ENCODE assay signal across 10 cellular contexts in genomic region chr6:125611573-125612399, GRCh38.
DNase-seq lines count a peak whose midpoint lies in the region; ATAC-seq, FAIRE-seq and TF ChIP-seq lines count a peak whose summit lies in the region.
"Had no signal": no experiment of that assay in that cellular context is flagged by ENCODE, and none has a peak within 500 bp of the region (broad histone marks: within the 10 kb centered on the region; RNA-seq: fewer than 3 reads in every experiment).

No MANE protein-coding gene starts in this region.

- no peak for FAIRE-seq in HepG2 (lab: Jason Lieb, UNC)

- no peaks in the 10 kb centered on the region for H3K79me1 ChIP-seq in mesendoderm (ENCODE audit: low read length)

- in situ Hi-C loops in HepG2 (cut with HindIII; ENCODE audit: extremely low pct_ligation_motif_present, low pct_unique_long_range_greater_than_20kb) = no loop called here

- no peak overlapping the region for H4K5ac ChIP-seq in mesendoderm (ENCODE audit: low read length)

- no peaks in the 10 kb centered on the region for H3K36me3 ChIP-seq in HepG2 (replicated peaks in 1 of 2; ENCODE audit: control insufficient read depth in 1 of 2, insufficient read depth in 2 of 2, low read length in 2 of 2)
- H3K36me3 ChIP-seq in right lobe of liver = no peaks in the 10 kb centered on the region
- H3K36me3 ChIP-seq in mesendoderm (ENCODE audit: control insufficient read depth, insufficient read depth, low read length) = no peaks in the 10 kb centered on the region
- no peaks in the 10 kb centered on the region for H3K36me3 ChIP-seq in aorta (ENCODE audit: control insufficient read depth in 1 of 2, insufficient read depth in 2 of 2, low read length in 1 of 2)

- H3K79me2 ChIP-seq in HepG2 (ENCODE audit: insufficient read depth, low read length) = no peaks in the 10 kb centered on the region
- no peaks in the 10 kb centered on the region for H3K79me2 ChIP-seq in mesendoderm (ENCODE audit: control insufficient read depth, insufficient read depth, low read length)

- H4K8ac ChIP-seq in mesendoderm (ENCODE audit: low read depth, low read length) = no peak overlapping the region

- ATAC-seq in HepG2 (no peak), right lobe of liver (no peak), aorta (ENCODE audit: low FRiP score) (peak; percentile 91)
- ATAC-seq: stimulated activated naive CD8-positive, alpha-beta T cell treated with anti-CD3 and anti-CD28 coated beads, Interleukin-15, Interleukin-2, amounts not matched to agents 100 U/mL and 50 U/mL, for 24 hours had no signal

- no peak overlapping the region for H3K9ac ChIP-seq in HepG2 (ENCODE audit: insufficient read depth, low read depth, low read length)
- H3K9ac ChIP-seq in mesendoderm (ENCODE audit: low read length) = peak overlapping the region; percentile 31

- H3K27me3 ChIP-seq in HepG2 (ENCODE audit: control insufficient read depth in 1 of 2, insufficient read depth in 2 of 2, low read length in 2 of 2) (no peaks in the 10 kb centered on the region), right lobe of liver (no peaks in the 10 kb centered on the region), mesendoderm (ENCODE audit: insufficient read depth, low read length, poor library complexity) (no peaks in the 10 kb centered on the region), aorta (ENCODE audit: control insufficient read depth in 1 of 2, insufficient read depth in 2 of 2, low read length in 1 of 2) (no peaks in the 10 kb centered on the region)

- H3K4me2 ChIP-seq in HepG2 (ENCODE audit: low read depth, low read length) (no peak overlapping the region), mesendoderm (ENCODE audit: low read length) (peak overlapping the region; percentile 41)

- H3K36me3 Mint-ChIP-seq in activated naive CD8-positive, alpha-beta T cell treated with anti-CD3 and anti-CD28 coated beads for 36 hours = no peaks in the 10 kb centered on the region

- H3K4me1 ChIP-seq in HepG2 (ENCODE audit: insufficient read depth, low read length) (no peaks in the 10 kb centered on the region), right lobe of liver (no peaks in the 10 kb centered on the region), mesendoderm (ENCODE audit: control insufficient read depth, low read depth, low read length) (peaks cover 6% of the 10 kb centered on the region), aorta (ENCODE audit: control insufficient read depth in 1 of 2, insufficient read depth in 2 of 2, low read length in 2 of 2) (no peaks in the 10 kb centered on the region)

- no TSS peak for BruUV-seq in HepG2 (replicated peaks; lab: Mats Ljungman, UMichigan)

- TF ChIP-seq EP300 in HepG2 (IDR thresholded peaks at IDR 0.05; ENCODE audit: low read depth in 2 of 2, low read length in 2 of 2) = no peak
- no peak for TF ChIP-seq EP300 in HepG2 (CRISPR knock-in tag; IDR thresholded peaks at IDR 0.05; ENCODE audit: borderline replicate concordance)

- no peak overlapping the region for H2BK15ac ChIP-seq in mesendoderm (replicated peaks; ENCODE audit: low read depth)

- POLR2A ChIA-PET in HepG2 (lab: Yijun Ruan, JAX) = no interaction called here

- no peak for TF ChIP-seq RAD21 in HepG2 (CRISPR knock-in tag; IDR thresholded peaks at IDR 0.05)

- TF ChIP-seq POLR2A in HepG2 (IDR thresholded peaks at IDR 0.05; ENCODE audit: insufficient read depth in 1 of 2, low read depth in 2 of 2, low read length in 2 of 2) (no peak), right lobe of liver (IDR thresholded peaks at IDR 0.05) (no peak)

- H2AFZ ChIP-seq in HepG2 (ENCODE audit: low read length) = no peak overlapping the region

- no peak overlapping the region for H3K4me3 Mint-ChIP-seq in activated naive CD8-positive, alpha-beta T cell treated with anti-CD3 and anti-CD28 coated beads for 36 hours

- H4K20me1 ChIP-seq in HepG2 (ENCODE audit: insufficient read depth, low read length) = no peaks in the 10 kb centered on the region

- H3K27me3 Mint-ChIP-seq in activated naive CD8-positive, alpha-beta T cell treated with anti-CD3 and anti-CD28 coated beads for 36 hours = peaks cover 44% of the 10 kb centered on the region

- no peak overlapping the region for H3K4me3 ChIP-seq in HepG2 (replicated peaks in 1 of 3; ENCODE audit: insufficient read depth in 1 of 3, low read depth in 2 of 3, low read length in 3 of 3)
- no peak overlapping the region for H3K4me3 ChIP-seq in right lobe of liver
- no peak overlapping the region for H3K4me3 ChIP-seq in mesendoderm (ENCODE audit: low read length)
- H3K4me3 ChIP-seq in aorta (ENCODE audit: low read length in 2 of 2) = peak overlapping the region in 1 of 2 donors; percentile 38
- H3K4me3 ChIP-seq: SK-N-MC had no signal

- no peak for DNase-seq in HepG2 (ENCODE audit: low spot score)
- no peak for DNase-seq in right lobe of liver
- peak; percentile 72 for DNase-seq in ecto neural progenitor cell (ENCODE audit: low spot score)
- DNase-seq in mesendoderm = peak; percentile 55
- DNase-seq in aorta = peak in 1 of 2 donors; percentile 51
- no peak for DNase-seq in GM19240 (ENCODE audit: insufficient read length, low spot score)
- DNase-seq in activated naive CD8-positive, alpha-beta T cell treated with anti-CD3 and anti-CD28 coated beads for 36 hours = no peak
- DNase-seq in activated naive CD4-positive, alpha-beta T cell (lab: John Stamatoyannopoulos, UW) = no peak
- DNase-seq: stimulated activated naive CD8-positive, alpha-beta T cell treated with anti-CD3 and anti-CD28 coated beads, Interleukin-15, Interleukin-2, amounts not matched to agents 100 U/mL and 50 U/mL, for 24 hours had no signal

- H2BK5ac ChIP-seq in mesendoderm (ENCODE audit: low read length) = peak overlapping the region; percentile 49

- no peaks in the 10 kb centered on the region for H3K4me1 Mint-ChIP-seq in activated naive CD8-positive, alpha-beta T cell treated with anti-CD3 and anti-CD28 coated beads for 36 hours

- no peak overlapping the region for H2BK120ac ChIP-seq in mesendoderm (ENCODE audit: low read depth, low read length)

- H3K23ac ChIP-seq in mesendoderm (ENCODE audit: low read length) = no peak overlapping the region

- CTCF ChIA-PET in HepG2 (lab: Yijun Ruan, JAX; ENCODE audit: low intra/inter-chr PET ratio, low total read pairs) = no interaction called here

- H3K27ac Mint-ChIP-seq in activated naive CD8-positive, alpha-beta T cell treated with anti-CD3 and anti-CD28 coated beads for 36 hours = no peak overlapping the region

- H3K9me3 Mint-ChIP-seq in activated naive CD8-positive, alpha-beta T cell treated with anti-CD3 and anti-CD28 coated beads for 36 hours = peaks cover 2% of the 10 kb centered on the region

- H3K27ac ChIP-seq in HepG2 (ENCODE audit: extremely low read length, insufficient read depth, low read length) (no peak overlapping the region), right lobe of liver (no peak overlapping the region), mesendoderm (ENCODE audit: low read depth, low read length) (no peak overlapping the region), aorta (ENCODE audit: low read depth in 1 of 2, low read length in 2 of 2) (peak overlapping the region; percentile 38 to 68)
- H3K27ac ChIP-seq: SK-N-MC had no signal

- H3K9me3 ChIP-seq in HepG2 (ENCODE audit: low read length) (no peaks in the 10 kb centered on the region), right lobe of liver (no peaks in the 10 kb centered on the region), aorta (ENCODE audit: control insufficient read depth, low read length) (no peaks in the 10 kb centered on the region)

- peak overlapping the region; percentile 90 for H3K18ac ChIP-seq in mesendoderm (ENCODE audit: low read length)

- no peak for TF ChIP-seq CTCF in HepG2 (CRISPR knock-in tag; IDR thresholded peaks at IDR 0.05)
- TF ChIP-seq CTCF in right lobe of liver (IDR thresholded peaks at IDR 0.05) = no peak

- no peak overlapping the region for H2AK5ac ChIP-seq in mesendoderm (ENCODE audit: low read length)

- intact Hi-C loops in HepG2 (cut with micrococcal nuclease; ENCODE audit: unreplicated experiment) (no loop called here), right lobe of liver (cut with DNase I) (no loop called here), aorta (cut with DNase I) (loop anchor here in 1 of 2 donors (5.0 to 10.0 kb wide), 2 partner anchors 73 to 136 kb away; partner anchors contain the start of gene HEY2)

- 28% methylated on average over 11 of the region's 11 CpGs for WGBS in HepG2 (ENCODE audit: low lambda C conversion rate)
- 40% methylated on average over 11 of the region's 11 CpGs for WGBS in right lobe of liver (ENCODE audit: insufficient coverage, low coverage, low lambda C conversion rate, missing lambda C conversion rate)
- no CpG with 5 or more reads among the region's 11 CpGs for WGBS in mesendoderm (ENCODE audit: extremely low coverage, insufficient coverage, low lambda C conversion rate)
- 3 to 4% methylated on average over 11 of the region's 11 CpGs for WGBS in aorta, 2 donors

- H3K4ac ChIP-seq in mesendoderm (ENCODE audit: low read depth, low read length) = peak overlapping the region; percentile 37

- H3K56ac ChIP-seq in mesendoderm (ENCODE audit: low read length) = peak overlapping the region; percentile 78

TF ChIP-seq in HepG2, 621 proteins besides CTCF, POLR2A, EP300 and RAD21:
- TF ChIP-seq ZNF652 (CRISPR knock-in tag; IDR thresholded peaks at IDR 0.05; ENCODE audit: borderline replicate concordance, low read depth) = peak; percentile 33; the same call in 1 of the 2 replicates
- peak; percentile 72 for TF ChIP-seq HNRNPK (IDR thresholded peaks at IDR 0.05; ENCODE audit: low read depth, low read length, poor library complexity, severe bottlenecking)
- no peak for TF ChIP-seq SMC3 (IDR thresholded peaks at IDR 0.05; ENCODE audit: low read length)
- no peak for TF ChIP-seq ZNF138 (CRISPR knock-in tag; IDR thresholded peaks at IDR 0.05; ENCODE audit: low read depth)
- TF ChIP-seq, protein P1, sequence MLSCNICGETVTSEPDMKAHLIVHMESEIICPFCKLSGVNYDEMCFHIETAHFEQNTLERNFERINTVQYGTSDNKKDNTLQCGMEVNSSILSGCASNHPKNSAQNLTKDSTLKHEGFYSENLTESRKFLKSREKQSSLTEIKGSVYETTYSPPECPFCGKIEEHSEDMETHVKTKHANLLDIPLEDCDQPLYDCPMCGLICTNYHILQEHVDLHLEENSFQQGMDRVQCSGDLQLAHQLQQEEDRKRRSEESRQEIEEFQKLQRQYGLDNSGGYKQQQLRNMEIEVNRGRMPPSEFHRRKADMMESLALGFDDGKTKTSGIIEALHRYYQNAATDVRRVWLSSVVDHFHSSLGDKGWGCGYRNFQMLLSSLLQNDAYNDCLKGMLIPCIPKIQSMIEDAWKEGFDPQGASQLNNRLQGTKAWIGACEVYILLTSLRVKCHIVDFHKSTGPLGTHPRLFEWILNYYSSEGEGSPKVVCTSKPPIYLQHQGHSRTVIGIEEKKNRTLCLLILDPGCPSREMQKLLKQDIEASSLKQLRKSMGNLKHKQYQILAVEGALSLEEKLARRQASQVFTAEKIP (CRISPR knock-in tag; IDR thresholded peaks at IDR 0.05; ENCODE audit: borderline replicate concordance) = no peak

Comparison
In these comparisons a context has a peak if more than half of its experiments do, and no peak if none do; other contexts are left out.
1. DNase-seq: peak in ecto neural progenitor cell (single experiment) and mesendoderm (single experiment); none in HepG2 (single experiment), right lobe of liver (0 of 3), GM19240 (single experiment), activated naive CD8-positive, alpha-beta T cell treated with anti-CD3 and anti-CD28 coated beads for 36 hours (single experiment) and activated naive CD4-positive, alpha-beta T cell (0 of 4).
2. H3K27ac ChIP-seq: peak in aorta (2 of 2); none in HepG2 (single experiment), right lobe of liver (0 of 3) and mesendoderm (single experiment).